ENCODE assay signal across 1 cellular context in the genomic region with DNA sequence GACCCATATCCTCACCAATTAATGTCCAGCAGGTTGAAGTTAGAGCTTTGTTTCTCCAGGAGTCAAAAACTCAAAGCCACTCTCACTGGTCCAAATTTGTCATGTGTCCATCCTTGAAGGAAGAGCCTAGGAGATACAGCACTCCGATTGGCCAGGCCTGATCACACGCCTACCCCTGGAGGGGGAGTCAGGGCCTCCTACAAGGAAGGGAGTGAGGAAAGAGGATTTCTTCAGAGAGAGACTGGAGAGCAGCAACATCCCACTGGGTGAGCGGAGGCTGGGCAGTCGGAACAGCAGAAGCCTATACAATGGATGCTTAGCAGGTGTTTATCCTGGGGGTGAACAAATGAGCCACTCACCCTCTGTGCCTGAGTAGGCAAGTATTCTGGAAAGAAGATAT.
TF ChIP-seq lines count a peak whose summit lies in the region.

No MANE protein-coding gene starts in this region.

TF ChIP-seq in SK-N-SH, 30 proteins besides CTCF, POLR2A, EP300 and RAD21:
- TF ChIP-seq, protein P1, sequence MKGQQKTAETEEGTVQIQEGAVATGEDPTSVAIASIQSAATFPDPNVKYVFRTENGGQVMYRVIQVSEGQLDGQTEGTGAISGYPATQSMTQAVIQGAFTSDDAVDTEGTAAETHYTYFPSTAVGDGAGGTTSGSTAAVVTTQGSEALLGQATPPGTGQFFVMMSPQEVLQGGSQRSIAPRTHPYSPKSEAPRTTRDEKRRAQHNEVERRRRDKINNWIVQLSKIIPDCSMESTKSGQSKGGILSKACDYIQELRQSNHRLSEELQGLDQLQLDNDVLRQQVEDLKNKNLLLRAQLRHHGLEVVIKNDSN (IDR thresholded peaks at IDR 0.05; ENCODE audit: borderline replicate concordance, low read depth): peak; percentile 41; the same call in 1 of the 2 replicates
- TF ChIP-seq JUND (IDR thresholded peaks at IDR 0.05): no peak
- TF ChIP-seq SMC3 (IDR thresholded peaks at IDR 0.05; ENCODE audit: low read depth, low read length): no peak
- TF ChIP-seq RCOR1 (IDR thresholded peaks at IDR 0.05; ENCODE audit: low read length): 0 out of 2 replicates have a peak, but pooled peaks have one; percentile 12
